Comparison of ENCODE assay signal across 31 cellular contexts in the genomic region with DNA sequence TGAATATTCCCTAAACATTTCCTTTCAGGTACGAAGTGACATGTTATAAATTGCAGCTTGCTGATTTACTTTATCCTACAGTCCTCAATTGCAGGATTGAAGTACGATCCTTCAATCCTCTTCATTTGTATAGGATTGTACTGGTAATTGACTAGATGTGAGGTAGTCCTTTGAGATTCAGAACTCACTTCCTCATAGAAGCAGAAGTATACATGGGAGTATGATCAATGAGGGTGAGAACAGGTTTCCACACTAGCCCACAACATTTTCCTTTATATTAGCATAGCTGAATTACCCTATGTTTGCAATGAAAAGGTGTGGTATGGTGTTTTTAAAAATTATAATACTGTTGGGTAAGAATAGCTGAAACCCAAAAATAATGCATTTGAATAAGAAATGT.
"Had no signal": no experiment of that assay in that cellular context is flagged by ENCODE, and none has a peak within 500 bp of the region (broad histone marks: within the 10 kb centered on the region; RNA-seq: fewer than 3 reads in every experiment).

No MANE protein-coding gene starts in this region.

- ATAC-seq: mucosa of descending colon; natural killer cell treated with Interleukin-12 subunit alpha and Interleukin-12 subunit beta and Interleukin-15 and Interleukin-18, amount 100 ng/mL, for 72 hours; stimulated activated naive CD8-positive, alpha-beta T cell treated with anti-CD3 and anti-CD28 coated beads, Interleukin-15, amount 100 ng/mL, for 72 hours; upper lobe of right lung had no signal

- H3K9me3 ChIP-seq: esophagus squamous epithelium, heart right ventricle, mucosa of descending colon, neutrophil, right lobe of liver, suprapubic skin, transverse colon, upper lobe of right lung, uterus had no signal

- H3K36me3 ChIP-seq: esophagus squamous epithelium, heart right ventricle, neutrophil, right lobe of liver, suprapubic skin, transverse colon, upper lobe of right lung, uterus had no signal

- H3K27ac Mint-ChIP-seq: mesothelial cell of epicardium; natural killer cell treated with Interleukin-12 subunit alpha and Interleukin-12 subunit beta and Interleukin-15 and Interleukin-18, amount 100 ng/mL, for 72 hours; stimulated activated naive CD8-positive, alpha-beta T cell treated with anti-CD3 and anti-CD28 coated beads, Interleukin-15, amount 100 ng/mL, for 72 hours had no signal

- H3K4me1 ChIP-seq: parathyroid adenoma, suprapubic skin, transverse colon, uterus had no signal

- H3K4me3 Mint-ChIP-seq: mesothelial cell of epicardium; naive B cell; natural killer cell treated with Interleukin-12 subunit alpha and Interleukin-12 subunit beta and Interleukin-15 and Interleukin-18, amount 100 ng/mL, for 72 hours; neural crest cell; stimulated activated naive CD8-positive, alpha-beta T cell treated with anti-CD3 and anti-CD28 coated beads, Interleukin-15, amount 100 ng/mL, for 72 hours had no signal

- H2AFZ ChIP-seq: parathyroid adenoma had no signal

- H3K79me2 ChIP-seq: parathyroid adenoma had no signal

- H3K27me3 ChIP-seq: esophagus squamous epithelium, heart right ventricle, neutrophil, right lobe of liver, suprapubic skin, transverse colon, upper lobe of right lung, uterus had no signal

- H3K9ac ChIP-seq: parathyroid adenoma had no signal

- H3K9me3 Mint-ChIP-seq: mesothelial cell of epicardium; naive B cell; natural killer cell treated with Interleukin-12 subunit alpha and Interleukin-12 subunit beta and Interleukin-15 and Interleukin-18, amount 100 ng/mL, for 72 hours; neural crest cell; stimulated activated naive CD8-positive, alpha-beta T cell treated with anti-CD3 and anti-CD28 coated beads, Interleukin-15, amount 100 ng/mL, for 72 hours had no signal

- H3K4me1 Mint-ChIP-seq: naive B cell had no signal

- H3K27me3 Mint-ChIP-seq: progenitor cell of endocrine pancreas had no signal

- H3K4me3 ChIP-seq: coronary artery, esophagus squamous epithelium, heart right ventricle, lung, mucosa of descending colon, right lobe of liver, suprapubic skin, transverse colon, upper lobe of right lung, uterus had no signal

- H3K36me3 Mint-ChIP-seq: mesothelial cell of epicardium; naive B cell; natural killer cell treated with Interleukin-12 subunit alpha and Interleukin-12 subunit beta and Interleukin-15 and Interleukin-18, amount 100 ng/mL, for 72 hours had no signal

- FAIRE-seq: endometrium, islet of Langerhans, small intestine had no signal

- DNase-seq: dermis blood vessel endothelial cell; effector memory CD4-positive, alpha-beta T cell; erythroblast; esophagus squamous epithelium; foreskin melanocyte; glutamatergic neuron; hippocampal formation; mesenchymal stem cell; mucosa of descending colon; naive B cell; stimulated activated CD4-positive, alpha-beta T cell treated with anti-CD3 and anti-CD28 coated beads, Interleukin-15, amount 100 ng/mL, for 24 hours; stimulated activated CD4-positive, alpha-beta T cell treated with anti-CD3 and anti-CD28 coated beads, Interleukin-2, amount 100 ng/mL, for 48 hours; stimulated activated naive CD4-positive, alpha-beta T cell; stimulated activated naive CD8-positive, alpha-beta T cell treated with anti-CD3 and anti-CD28 coated beads, Interleukin-15, amount 100 ng/mL, for 72 hours; transverse colon; upper lobe of right lung; uterus had no signal

- H3K27ac ChIP-seq: coronary artery, esophagus squamous epithelium, neutrophil, parathyroid adenoma, right lobe of liver, suprapubic skin, transverse colon, upper lobe of right lung, uterus had no signal
